ENCODE assay signal across 39 cellular contexts in genomic region chr22:22555596-22555995, GRCh38. TPM values are rescaled to one million over a fixed set of nuclear protein-coding genes. Genes with fewer than 3 reads are reported as not detected.
"Had no signal": no experiment of that assay in that cellular context is flagged by ENCODE, and none has a peak within 500 bp of the region (broad histone marks: within the 10 kb centered on the region; RNA-seq: fewer than 3 reads in every experiment).

No MANE protein-coding gene starts in this region.

- H3K9me3 ChIP-seq: colonic mucosa, esophagus squamous epithelium, gastroesophageal sphincter, heart right ventricle had no signal

- FAIRE-seq: astrocyte, endometrium, endothelial cell of umbilical vein had no signal

- H3K27me3 ChIP-seq: cardiac muscle cell, colonic mucosa, esophagus squamous epithelium had no signal

- H3K4me3 ChIP-seq: cardiac muscle cell, colonic mucosa, esophagus squamous epithelium, gastroesophageal sphincter, heart right ventricle had no signal

- H3K4me1 ChIP-seq: colonic mucosa, esophagus squamous epithelium, gastroesophageal sphincter had no signal

- DNase-seq: activated B cell treated with CpG ODN at 0.5 μM for 24 hours; activated CD4-positive, alpha-beta memory T cell treated with anti-CD3 and anti-CD28 coated beads for 36 hours; activated CD4-positive, alpha-beta T cell treated with anti-CD3 and anti-CD28 coated beads, Interleukin-2, amount 10 ng/mL, durations not matched to agents 24 days and 14 days; activated CD8-positive, alpha-beta memory T cell treated with anti-CD3 and anti-CD28 coated beads, Interleukin-2, amount 10 ng/mL, durations not matched to agents 7 days and 5 days; activated CD8-positive, alpha-beta memory T cell treated with anti-CD3 and anti-CD28 coated beads, Interleukin-2, amount 50 U/mL, for 4 hours; activated CD8-positive, alpha-beta T cell treated with anti-CD3 and anti-CD28 coated beads, Interleukin-2, amount 10 ng/mL, durations not matched to agents 7 days and 5 days; activated effector memory CD4-positive, alpha-beta T cell treated with Interleukin-2 at 50 U/mL for 16 hours; activated gamma-delta T cell treated with Interleukin-2 at 50 U/mL for 16 hours; activated naive CD4-positive, alpha-beta T cell treated with anti-CD3 and anti-CD28 coated beads, Interleukin-2, amount 50 U/mL, for 16 hours; activated naive CD4-positive, alpha-beta T cell treated with Interleukin-2 at 50 U/mL for 16 hours; activated T-cell treated with anti-CD3 and anti-CD28 coated beads, Interleukin-2, amount 50 U/mL, for 4 hours; amniotic stem cell; anterior cingulate cortex; central memory CD4-positive, alpha-beta T cell; cerebellar nuclear complex; colonic mucosa; effector CD8-positive, alpha-beta T cell; esophagus squamous epithelium; foreskin melanocyte; heart right ventricle; T-helper 1 cell; T-helper 17 cell; T1000; WERI-Rb-1 had no signal

- ATAC-seq: activated CD4-positive, CD25-positive, alpha-beta regulatory T cell treated with anti-CD3 and anti-CD28 coated beads, Interleukin-2, amount 50 U/mL, for 24 hours; activated CD8-positive, alpha-beta memory T cell treated with anti-CD3 and anti-CD28 coated beads, Interleukin-2, amount 10 ng/mL, durations not matched to agents 7 days and 5 days; activated CD8-positive, alpha-beta T cell treated with anti-CD3 and anti-CD28 coated beads, Interleukin-2, amount 10 ng/mL, durations not matched to agents 7 days and 5 days; activated T-cell treated with anti-CD3 and anti-CD28 coated beads, Interleukin-2, amount 50 U/mL, for 4 hours; activated T-helper 17 cell treated with anti-CD3 and anti-CD28 coated beads, Interleukin-2, amount 50 U/mL, for 72 hours; gastroesophageal sphincter; heart right ventricle; T-helper 17 cell had no signal

- H3K27ac ChIP-seq: cardiac muscle cell, colonic mucosa, epithelial cell of prostate, esophagus squamous epithelium, gastroesophageal sphincter, heart right ventricle, WERI-Rb-1 had no signal

- H3K36me3 ChIP-seq: cardiac muscle cell, colonic mucosa, esophagus squamous epithelium, gastroesophageal sphincter, heart right ventricle, WERI-Rb-1 had no signal

RNA-seq across cellular contexts. Expression of gene PRAME, which starts 3.5 kb away (rescaled TPM):
- total RNA-seq: activated B cell treated with CpG ODN at 0.5 μM for 24 hours; activated CD4-positive, alpha-beta memory T cell treated with anti-CD3 and anti-CD28 coated beads for 36 hours; activated CD4-positive, alpha-beta T cell treated with anti-CD3 and anti-CD28 coated beads, Interleukin-2, amount 10 ng/mL, durations not matched to agents 24 days and 14 days; activated CD8-positive, alpha-beta memory T cell treated with anti-CD3 and anti-CD28 coated beads for 36 hours; activated CD8-positive, alpha-beta memory T cell treated with anti-CD3 and anti-CD28 coated beads, Interleukin-2, amount 10 ng/mL, durations not matched to agents 7 days and 5 days; activated CD8-positive, alpha-beta T cell treated with anti-CD3 and anti-CD28 coated beads, Interleukin-2, amount 10 ng/mL, durations not matched to agents 7 days and 5 days; activated T-helper 17 cell treated with anti-CD3 and anti-CD28 coated beads, Interleukin-2, amount 50 U/mL, for 72 hours; astrocyte; cardiac muscle cell; dermis microvascular lymphatic vessel endothelial cell; endothelial cell of umbilical vein; esophagus squamous epithelium; fibroblast of lung; gastroesophageal sphincter; glomerular endothelial cell; T-helper 17 cell had no signal
- polyA plus RNA-seq: cardiac muscle cell had no signal

RNA-seq across cellular contexts. Expression of gene ZNF280A, which starts 35.5 kb away (rescaled TPM):
- total RNA-seq: activated B cell treated with CpG ODN at 0.5 μM for 24 hours; activated CD4-positive, alpha-beta memory T cell treated with anti-CD3 and anti-CD28 coated beads for 36 hours; activated CD4-positive, alpha-beta T cell treated with anti-CD3 and anti-CD28 coated beads, Interleukin-2, amount 10 ng/mL, durations not matched to agents 24 days and 14 days; activated CD8-positive, alpha-beta memory T cell treated with anti-CD3 and anti-CD28 coated beads for 36 hours; activated CD8-positive, alpha-beta memory T cell treated with anti-CD3 and anti-CD28 coated beads, Interleukin-2, amount 10 ng/mL, durations not matched to agents 7 days and 5 days; activated CD8-positive, alpha-beta T cell treated with anti-CD3 and anti-CD28 coated beads, Interleukin-2, amount 10 ng/mL, durations not matched to agents 7 days and 5 days; activated T-cell treated with anti-CD3 and anti-CD28 coated beads, Interleukin-2, amount 50 U/mL, for 4 hours; activated T-helper 17 cell treated with anti-CD3 and anti-CD28 coated beads, Interleukin-2, amount 50 U/mL, for 72 hours; cardiac muscle cell; colonic mucosa; esophagus squamous epithelium; fibroblast of lung; fibroblast of villous mesenchyme; gastroesophageal sphincter; heart right ventricle; T-helper 17 cell had no signal
- polyA plus RNA-seq: adipose tissue, cardiac muscle cell, endothelial cell of umbilical vein, esophagus, fibroblast of lung, heart right ventricle had no signal
